ENCODE assay signal across 1 cellular context in genomic region chr18:62880034-62880433, GRCh38.
TF ChIP-seq lines count a peak whose summit lies in the region.

No MANE protein-coding gene starts in this region.

TF ChIP-seq in GM23338, 12 proteins besides CTCF, POLR2A, EP300 and RAD21 (continued from another document):
- TF ChIP-seq ZNF462 (CRISPR knock-in tag; IDR thresholded peaks at IDR 0.05) (no peak), JUNB (IDR thresholded peaks at IDR 0.05; ENCODE audit: unreplicated experiment) (no peak), ETS1 (IDR thresholded peaks at IDR 0.05) (no peak), CREB1 (CRISPR knock-in tag; IDR thresholded peaks at IDR 0.05; ENCODE audit: low read depth) (no peak)
